ENCODE assay signal across 8 cellular contexts in the genomic region with DNA sequence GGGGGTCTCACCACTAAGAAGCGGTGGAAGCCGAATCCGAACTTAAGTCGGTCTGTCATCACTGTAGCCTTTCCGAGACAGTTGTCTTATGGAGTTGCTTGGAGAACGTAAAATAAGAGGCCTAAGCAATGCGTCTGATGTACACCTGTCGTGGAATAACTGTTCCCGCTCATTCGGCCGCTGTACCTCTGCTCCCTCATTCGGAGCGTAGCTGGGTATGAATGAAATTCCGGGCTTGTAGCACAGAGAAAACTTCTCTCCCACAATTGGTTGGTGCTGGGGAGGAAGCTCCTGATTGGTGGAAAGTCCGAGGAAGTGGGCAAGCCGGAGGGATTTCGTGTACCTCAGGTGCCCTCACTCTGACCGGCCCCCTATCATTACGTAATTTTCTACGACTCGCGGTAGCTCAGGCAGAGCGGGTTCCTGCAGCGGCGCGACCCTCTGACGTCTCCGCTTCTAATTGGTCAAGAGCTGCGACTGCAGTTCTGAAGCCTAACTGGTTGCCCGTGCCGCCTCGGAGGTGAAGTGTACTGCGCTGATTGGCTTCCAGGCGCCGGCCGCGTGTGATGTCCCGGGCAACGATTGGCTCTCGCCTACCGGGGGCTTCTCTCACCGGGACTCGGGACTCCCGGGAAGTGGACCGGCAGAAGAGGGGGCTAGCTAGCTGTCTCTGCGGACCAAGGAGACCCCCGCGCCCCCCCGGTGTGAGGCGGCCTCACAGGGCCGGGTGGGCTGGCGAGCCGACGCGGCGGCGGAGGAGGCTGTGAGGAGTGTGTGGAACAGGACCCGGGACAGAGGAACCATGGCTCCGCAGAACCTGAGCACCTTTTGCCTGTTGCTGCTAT. TPM values are rescaled to one million over a fixed set of nuclear protein-coding genes. Genes with fewer than 3 reads are reported as not detected.
A peak's percentile ranks its signal among the peaks of the same experiment; 100 is the strongest.
DNase-seq lines count a peak whose midpoint lies in the region; ATAC-seq and TF ChIP-seq lines count a peak whose summit lies in the region.

DNAJB11 (plus strand) TSS at position 625 of the 845 bp plus-strand sequence; CDS start at position 803, 178 bp downstream.

- H3K27me3 ChIP-seq in prostate gland (replicated peaks; ENCODE audit: insufficient read depth), result no peaks in the 10 kb centered on the region

- intact Hi-C loops in T-helper 2 cell treated with Interferon-gamma antibody and Interleukin-4, amounts not matched to agents 100 ng/mL and 5 ng/mL, for 36 hours (cut with micrococcal nuclease), result loop anchor here (1.0 to 2.0 kb wide), 6 partner anchors 213 to 984 kb away; partner anchors contain the start of genes EIF4A2, RFC4, RPL39L and SENP2
- intact Hi-C loops in left ventricle myocardium superior (cut with micrococcal nuclease) (no loop called here), prostate gland (cut with DNase I) (loop anchor here (10.0 kb wide), 1 partner anchor 214 kb away; the partner anchor contains the start of gene EIF4A2)

- peaks cover 3% of the 10 kb centered on the region for H3K4me1 ChIP-seq in prostate gland (replicated peaks)
- H3K4me1 ChIP-seq in urinary bladder (ENCODE audit: insufficient read depth), result no peaks in the 10 kb centered on the region

- under 1% methylated on average over 59 of the region's 59 CpGs for WGBS in prostate gland
- WGBS in urinary bladder, result under 1% methylated on average over 59 of the region's 59 CpGs

- DNase-seq in NCI-H187 treated with DMSO at 0.1 percent for 48 hours (lab: John Stamatoyannopoulos, UW) (peak; percentile 97), anterior cingulate cortex (lab: John Stamatoyannopoulos, UW) (peak; percentile 71 to 100 (median 99)), left ventricle myocardium superior (peak; percentile 98), prostate gland (ENCODE audit: low spot score) (peak; percentile 100)

- H3K9me3 ChIP-seq in prostate gland, result no peaks in the 10 kb centered on the region

- TF ChIP-seq CTCF in prostate gland (IDR thresholded peaks at IDR 0.05), result peak in 1 of 4 experiments; percentile 20

- H3K36me3 ChIP-seq in prostate gland (no peaks in the 10 kb centered on the region), urinary bladder (ENCODE audit: insufficient read depth) (peaks cover 1% of the 10 kb centered on the region)

- H3K4me3 ChIP-seq in prostate gland, result peak within 1 kb of the TSS; percentile 59 to 76
- H3K4me3 ChIP-seq in urinary bladder (ENCODE audit: low read depth, low read length), result peak within 1 kb of the TSS; percentile 75

- ATAC-seq in GM18499 (IDR thresholded peaks at IDR 0.05; ENCODE audit: insufficient read depth, unreplicated experiment), result peak; percentile 77
- peak; percentile 92 for ATAC-seq in HG02943 (IDR thresholded peaks at IDR 0.05; ENCODE audit: low read depth, unreplicated experiment)
- peak; percentile 91 for ATAC-seq in left ventricle myocardium superior

- TF ChIP-seq POLR2A in prostate gland (IDR thresholded peaks at IDR 0.05), result peak; percentile 64

- peak within 1 kb of the TSS; percentile 79 to 80 for H3K27ac ChIP-seq in prostate gland
- H3K27ac ChIP-seq in urinary bladder (ENCODE audit: low read depth), result peak within 1 kb of the TSS; percentile 86

RNA-seq across cellular contexts. Expression of gene DNAJB11, which starts in this region (rescaled TPM):
- 68.2 and 73.0 TPM in 2 replicates for total RNA-seq in T-helper 2 cell treated with Interferon-gamma antibody and Interleukin-4, amounts not matched to agents 100 ng/mL and 5 ng/mL, for 36 hours
- total RNA-seq in left ventricle myocardium superior, result 23.6 TPM
- 10 to 100 TPM; 34.9 to 42.5 TPM for total RNA-seq in prostate gland
- total RNA-seq in urinary bladder, result 38.9 TPM
- polyA plus RNA-seq in urinary bladder, result 37.1 TPM

Comparison
In these comparisons a context has a peak if more than half of its experiments do, and no peak if none do; other contexts are left out.
1. Peak in every context shown above with its lines: DNase-seq, ATAC-seq, H3K4me3 ChIP-seq and H3K27ac ChIP-seq.